In the genomic region with DNA sequence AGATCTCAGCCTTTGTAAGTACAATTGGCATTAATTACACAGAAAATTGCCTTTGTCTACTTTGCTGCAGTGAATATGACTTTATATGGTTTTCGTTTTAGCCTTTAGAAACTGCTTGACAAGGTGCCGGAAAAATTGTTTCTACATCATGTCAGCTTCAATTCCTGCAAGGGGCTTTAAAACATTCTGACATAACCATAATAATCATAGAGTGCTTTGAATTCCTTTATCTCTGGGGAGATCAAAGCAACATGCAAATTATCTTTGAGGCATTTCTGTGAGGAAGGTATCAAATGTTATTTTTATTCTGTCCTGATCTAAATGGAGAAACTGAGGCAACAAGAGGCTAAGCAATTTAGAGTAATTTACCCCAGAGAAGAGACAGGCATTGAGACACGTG, we compare ENCODE assay signal across 3 cellular contexts.
"Had no signal": no experiment of that assay in that cellular context is flagged by ENCODE, and none has a peak within 500 bp of the region (broad histone marks: within the 10 kb centered on the region; RNA-seq: fewer than 3 reads in every experiment).

No MANE protein-coding gene starts in this region.

- ATAC-seq: GM12878 had no signal

- DNase-seq: GDM1, GF-D8 had no signal

- H3K4me3 ChIP-seq: GM12878 had no signal
